ENCODE assay signal across 8 cellular contexts in genomic region chr1:20507564-20508410, GRCh38. TPM values are rescaled to one million over a fixed set of nuclear protein-coding genes. Genes with fewer than 3 reads are reported as not detected.
DNase-seq lines count a peak whose midpoint lies in the region; ATAC-seq and TF ChIP-seq lines count a peak whose summit lies in the region.

Gene MUL1, minus strand, starts transcription at chr1:20508151. Its CDS starts 127 bp downstream, at chr1:20508024.

- H3K36me3 Mint-ChIP-seq in activated naive CD4-positive, alpha-beta T cell treated with anti-CD3 and anti-CD28 coated beads, Interleukin-2, amount 10 ng/mL, durations not matched to agents 7 days and 5 days: peaks cover 4% of the 10 kb centered on the region

- H3K9ac ChIP-seq in SK-N-MC (ENCODE audit: insufficient read length): peak within 1 kb of the TSS; percentile 87

- H3K4me3 ChIP-seq in HFF-Myc (replicated peaks; ENCODE audit: low read depth, low read length) (peak within 1 kb of the TSS; percentile 97), SK-N-MC (peak within 1 kb of the TSS; percentile 92), gastroesophageal sphincter (peak within 1 kb of the TSS; percentile 90 to 93), neutrophil (ENCODE audit: low read depth in 1 of 2, low read length in 1 of 2) (peak within 1 kb of the TSS; percentile 70 to 86)

- H3K27ac Mint-ChIP-seq in activated naive CD4-positive, alpha-beta T cell treated with anti-CD3 and anti-CD28 coated beads, Interleukin-2, amount 10 ng/mL, durations not matched to agents 7 days and 5 days: peak within 1 kb of the TSS; percentile 91

- TF ChIP-seq POLR2A in gastroesophageal sphincter (IDR thresholded peaks at IDR 0.05): peak; percentile 57 to 62

- TF ChIP-seq EP300 in gastroesophageal sphincter (IDR thresholded peaks at IDR 0.05): no peak

- peaks cover under 1% of the 10 kb centered on the region for H3K27me3 Mint-ChIP-seq in activated naive CD4-positive, alpha-beta T cell treated with anti-CD3 and anti-CD28 coated beads, Interleukin-2, amount 10 ng/mL, durations not matched to agents 7 days and 5 days

- H3K9me3 Mint-ChIP-seq in activated naive CD4-positive, alpha-beta T cell treated with anti-CD3 and anti-CD28 coated beads, Interleukin-2, amount 10 ng/mL, durations not matched to agents 7 days and 5 days: no peaks in the 10 kb centered on the region

- H3K27me3 ChIP-seq in gastroesophageal sphincter (peaks cover 24% of the 10 kb centered on the region), neutrophil (peaks cover 43% of the 10 kb centered on the region)

- H3K27ac ChIP-seq in SK-N-MC: no peak within 1 kb of the TSS
- H3K27ac ChIP-seq in gastroesophageal sphincter: peak within 1 kb of the TSS; percentile 78 to 93 (median 88)
- peak within 1 kb of the TSS; percentile 77 for H3K27ac ChIP-seq in neutrophil

- H3K9me3 ChIP-seq in SK-N-MC (ENCODE audit: low read depth, low read length) (no peaks in the 10 kb centered on the region), gastroesophageal sphincter (no peaks in the 10 kb centered on the region), neutrophil (no peaks in the 10 kb centered on the region)

- H3K4me3 Mint-ChIP-seq in activated naive CD4-positive, alpha-beta T cell treated with anti-CD3 and anti-CD28 coated beads, Interleukin-2, amount 10 ng/mL, durations not matched to agents 7 days and 5 days: peak within 1 kb of the TSS; percentile 78

- H3K4me1 ChIP-seq in gastroesophageal sphincter (peaks cover 0 to 49% (median 18%) of the 10 kb centered on the region in 3 donors), neutrophil (ENCODE audit: control insufficient read depth in 1 of 2, insufficient read depth in 1 of 2, low read depth in 1 of 2, low read length in 1 of 2) (peaks cover 12 to 15% of the 10 kb centered on the region in 2 experiments)

- TF ChIP-seq CTCF in HFF-Myc (IDR thresholded peaks at IDR 0.05; ENCODE audit: low read depth, low read length, missing control alignments) (no peak), gastroesophageal sphincter (IDR thresholded peaks at IDR 0.05) (peak in 2 of 4 experiments; percentile 3 to 15), neutrophil (IDR thresholded peaks at IDR 0.05) (no peak), subcutaneous adipose tissue (IDR thresholded peaks at IDR 0.05; ENCODE audit: low read depth) (no peak)

- CTCF ChIA-PET in activated naive CD4-positive, alpha-beta T cell treated with anti-CD3 and anti-CD28 coated beads, Interleukin-2, amount 10 ng/mL, durations not matched to agents 7 days and 5 days (lab: Charles Lee): interaction anchor here (1.3 kb wide), 1 partner anchor 17 kb away, joined by 4 read pairs; no protein-coding TSS in a partner anchor

- DNase-seq in GDM1 (lab: John Stamatoyannopoulos, UW): peak; percentile 71
- DNase-seq in HFF-Myc (ENCODE audit: extremely low read depth, low read depth): peak; percentile 75
- DNase-seq in NCI-H1048 (lab: John Stamatoyannopoulos, UW): peak; percentile 51
- peak; percentile 50 for DNase-seq in SK-N-MC (ENCODE audit: low read depth, low spot score)
- DNase-seq in activated naive CD4-positive, alpha-beta T cell treated with anti-CD3 and anti-CD28 coated beads, Interleukin-2, amount 10 ng/mL, durations not matched to agents 7 days and 5 days: peak; percentile 96

- peaks cover 12% of the 10 kb centered on the region; the same call in 1 of the 2 replicates for H3K36me3 ChIP-seq in SK-N-MC (ENCODE audit: insufficient read depth, low read length)
- H3K36me3 ChIP-seq in gastroesophageal sphincter: peaks cover 0 to 16% of the 10 kb centered on the region in 2 donors
- H3K36me3 ChIP-seq in neutrophil: peaks cover 14% of the 10 kb centered on the region

- peak; percentile 98 for ATAC-seq in gastroesophageal sphincter

- WGBS in gastroesophageal sphincter (ENCODE audit: low coverage in 1 of 2), 2 donors: 1 to 2% methylated on average over 8 to 16 of the region's 58 CpGs

- peaks cover 30% of the 10 kb centered on the region for H3K4me1 Mint-ChIP-seq in activated naive CD4-positive, alpha-beta T cell treated with anti-CD3 and anti-CD28 coated beads, Interleukin-2, amount 10 ng/mL, durations not matched to agents 7 days and 5 days

RNA-seq across cellular contexts. Expression of gene MUL1, which starts in this region (rescaled TPM):
- total RNA-seq in gastroesophageal sphincter (10 to 100 TPM; 26.5 to 52.0 (median 43.8) TPM), subcutaneous adipose tissue (10 to 100 TPM; 19.6 to 31.1 (median 23.5) TPM)
